32 cellular contexts compared by ENCODE assay signal in the genomic region with DNA sequence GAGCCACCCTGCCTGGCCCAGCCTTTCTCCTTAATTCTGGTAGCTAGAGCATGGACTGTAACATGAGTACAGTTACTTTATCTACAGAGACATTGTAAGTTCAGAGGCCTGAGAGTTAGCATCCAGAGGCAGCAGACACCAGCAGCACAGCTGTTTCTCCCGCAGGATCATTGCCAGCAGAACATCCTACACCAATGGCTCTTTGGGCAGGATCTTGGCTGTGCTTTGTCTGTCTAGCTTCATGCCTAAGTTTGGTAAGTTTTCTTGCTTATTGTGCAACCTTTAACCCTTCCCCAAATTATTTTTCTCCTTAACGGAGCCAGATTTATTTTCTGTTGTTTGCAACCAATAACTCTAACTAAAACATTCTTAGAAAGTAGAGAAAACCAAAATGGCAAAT. TPM values are rescaled to one million over a fixed set of nuclear protein-coding genes. Genes with fewer than 3 reads are reported as not detected.
"Had no signal": no experiment of that assay in that cellular context is flagged by ENCODE, and none has a peak within 500 bp of the region (broad histone marks: within the 10 kb centered on the region; RNA-seq: fewer than 3 reads in every experiment).

No MANE protein-coding gene starts in this region.

- H3K9me3 ChIP-seq: neutrophil, ovary, tibial artery, upper lobe of left lung, uterus had no signal

- DNase-seq: effector CD4-positive, alpha-beta T cell; endodermal cell; erythroblast; heart left ventricle; hippocampal formation; left colon; left ventricle myocardium superior; mesendoderm; naive thymus-derived CD4-positive, alpha-beta T cell; nephron progenitor cell; ovary; right cardiac atrium; spleen; stimulated activated CD4-positive, alpha-beta T cell treated with anti-CD3 and anti-CD28 coated beads, Interleukin-15, amount 100 ng/mL, for 24 hours; stimulated activated CD4-positive, alpha-beta T cell treated with anti-CD3 and anti-CD28 coated beads, Interleukin-1b, Interleukin-23, amount 100 ng/mL, for 48 hours; stimulated activated CD4-positive, alpha-beta T cell treated with anti-CD3 and anti-CD28 coated beads, Interleukin-4, amount 100 ng/mL, for 24 hours; tibial artery; upper lobe of left lung; uterus had no signal

- H3K36me3 ChIP-seq: heart left ventricle, neutrophil, ovary, upper lobe of left lung, uterus had no signal

- H3K27ac ChIP-seq: coronary artery, heart left ventricle, neutrophil, ovary, spleen, tibial artery, upper lobe of left lung, uterus had no signal

- H3K4me1 ChIP-seq: heart left ventricle, tibial artery, upper lobe of left lung, uterus had no signal

- H3K27me3 ChIP-seq: heart left ventricle, neutrophil, ovary, spleen, tibial artery, upper lobe of left lung, uterus had no signal

- H3K4me3 ChIP-seq: coronary artery, heart left ventricle, ovary, spleen, tibial artery, upper lobe of left lung, uterus had no signal

RNA-seq across cellular contexts. Expression of a gene that starts 21.6 kb away (rescaled TPM):
- total RNA-seq: chondrocyte; dermis microvascular lymphatic vessel endothelial cell; endodermal cell; endothelial cell of umbilical vein; fibroblast of lung; frontal cortex; glomerular endothelial cell; heart left ventricle; kidney epithelial cell; left colon; left ventricle myocardium superior; lung microvascular endothelial cell; naive thymus-derived CD4-positive, alpha-beta T cell; ovary; progenitor cell of endocrine pancreas; right cardiac atrium; skeletal muscle tissue; spleen; temporal lobe; upper lobe of left lung; uterus had no signal
